ENCODE assay signal across 8 cellular contexts in the genomic region with DNA sequence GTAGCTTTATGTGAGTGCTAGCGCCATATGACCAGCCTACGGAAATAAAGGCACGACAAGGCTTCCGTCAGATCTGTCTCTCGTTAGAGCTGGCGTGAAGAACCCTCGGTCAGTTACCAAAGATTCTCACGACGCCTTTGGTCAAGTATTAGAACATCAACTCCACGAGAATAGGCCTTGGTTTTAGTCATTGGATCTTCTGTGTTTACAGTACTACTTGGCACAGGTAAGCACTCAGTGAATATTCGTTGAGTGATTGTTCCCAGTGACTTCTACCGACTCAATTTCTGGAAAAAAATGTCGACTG. TPM values are rescaled to one million over a fixed set of nuclear protein-coding genes. Genes with fewer than 3 reads are reported as not detected.
A peak's percentile ranks its signal among the peaks of the same experiment; 100 is the strongest.
DNase-seq lines count a peak whose midpoint lies in the region; ATAC-seq and TF ChIP-seq lines count a peak whose summit lies in the region.

No MANE protein-coding gene starts in this region.

- peak overlapping the region; percentile 91 for H3K9ac ChIP-seq in SK-N-MC (ENCODE audit: insufficient read length)

- H3K27me3 ChIP-seq in foreskin keratinocyte, result no peaks in the 10 kb centered on the region

- H3K36me3 Mint-ChIP-seq in activated CD8-positive, alpha-beta memory T cell treated with anti-CD3 and anti-CD28 coated beads, Interleukin-2, amount 10 ng/mL, durations not matched to agents 7 days and 5 days, result peaks cover 24% of the 10 kb centered on the region
- peaks cover 28% of the 10 kb centered on the region for H3K36me3 Mint-ChIP-seq in stimulated activated memory B cell treated with anti-CD40 and anti-IgM and Interleukin-4, amounts not matched to agents 10 μg/mL and 1 μg/mL and 100 μg/mL, for 72 hours

- CTCF ChIA-PET in activated CD8-positive, alpha-beta memory T cell treated with anti-CD3 and anti-CD28 coated beads, Interleukin-2, amount 10 ng/mL, durations not matched to agents 7 days and 5 days (lab: Charles Lee), result interaction anchor here (0.7 to 2.7 kb wide), 9 partner anchors 16 to 648 kb away, joined by 3 to 24 read pairs (median 6); a partner anchor contains a TSS

- H3K9me3 ChIP-seq in SK-N-MC (ENCODE audit: low read depth, low read length), result no peaks in the 10 kb centered on the region

- H3K4me3 Mint-ChIP-seq in activated CD8-positive, alpha-beta memory T cell treated with anti-CD3 and anti-CD28 coated beads, Interleukin-2, amount 10 ng/mL, durations not matched to agents 7 days and 5 days, result peak overlapping the region; percentile 85
- H3K4me3 Mint-ChIP-seq in stimulated activated memory B cell treated with anti-CD40 and anti-IgM and Interleukin-4, amounts not matched to agents 10 μg/mL and 1 μg/mL and 100 μg/mL, for 72 hours, result peak overlapping the region; percentile 77

- H3K27ac ChIP-seq in SK-N-MC (peak overlapping the region; percentile 81), foreskin keratinocyte (peak overlapping the region; percentile 82)

- peaks cover 33% of the 10 kb centered on the region for H3K36me3 ChIP-seq in SK-N-MC (ENCODE audit: insufficient read depth, low read length)

- peaks cover 17% of the 10 kb centered on the region for H3K4me1 ChIP-seq in foreskin keratinocyte

- H3K4me1 Mint-ChIP-seq in activated CD8-positive, alpha-beta memory T cell treated with anti-CD3 and anti-CD28 coated beads, Interleukin-2, amount 10 ng/mL, durations not matched to agents 7 days and 5 days, result peaks cover 36% of the 10 kb centered on the region
- peaks cover 15% of the 10 kb centered on the region for H3K4me1 Mint-ChIP-seq in stimulated activated memory B cell treated with anti-CD40 and anti-IgM and Interleukin-4, amounts not matched to agents 10 μg/mL and 1 μg/mL and 100 μg/mL, for 72 hours

- no peaks in the 10 kb centered on the region for H3K27me3 Mint-ChIP-seq in activated CD8-positive, alpha-beta memory T cell treated with anti-CD3 and anti-CD28 coated beads, Interleukin-2, amount 10 ng/mL, durations not matched to agents 7 days and 5 days
- no peaks in the 10 kb centered on the region for H3K27me3 Mint-ChIP-seq in stimulated activated memory B cell treated with anti-CD40 and anti-IgM and Interleukin-4, amounts not matched to agents 10 μg/mL and 1 μg/mL and 100 μg/mL, for 72 hours

- H3K27ac Mint-ChIP-seq in activated CD8-positive, alpha-beta memory T cell treated with anti-CD3 and anti-CD28 coated beads, Interleukin-2, amount 10 ng/mL, durations not matched to agents 7 days and 5 days, result peak overlapping the region; percentile 97
- H3K27ac Mint-ChIP-seq in stimulated activated memory B cell treated with anti-CD40 and anti-IgM and Interleukin-4, amounts not matched to agents 10 μg/mL and 1 μg/mL and 100 μg/mL, for 72 hours, result peak overlapping the region; percentile 83

- no peaks in the 10 kb centered on the region for H3K9me3 Mint-ChIP-seq in activated CD8-positive, alpha-beta memory T cell treated with anti-CD3 and anti-CD28 coated beads, Interleukin-2, amount 10 ng/mL, durations not matched to agents 7 days and 5 days (ENCODE audit: low read depth)
- no peaks in the 10 kb centered on the region for H3K9me3 Mint-ChIP-seq in stimulated activated memory B cell treated with anti-CD40 and anti-IgM and Interleukin-4, amounts not matched to agents 10 μg/mL and 1 μg/mL and 100 μg/mL, for 72 hours

- H3K4me3 ChIP-seq in SK-N-MC, result peak overlapping the region; percentile 93

- no peak for ATAC-seq in activated CD8-positive, alpha-beta memory T cell treated with anti-CD3 and anti-CD28 coated beads, Interleukin-2, amount 10 ng/mL, durations not matched to agents 7 days and 5 days
- ATAC-seq in foreskin keratinocyte, result peak; percentile 5
- no peak for ATAC-seq in stimulated activated memory B cell treated with anti-CD40 and anti-IgM and Interleukin-4, amounts not matched to agents 10 μg/mL and 1 μg/mL and 100 μg/mL, for 72 hours
- no peak for ATAC-seq in GM21576 (IDR thresholded peaks at IDR 0.05; ENCODE audit: unreplicated experiment)

- no peak for DNase-seq in activated CD8-positive, alpha-beta memory T cell treated with anti-CD3 and anti-CD28 coated beads, Interleukin-2, amount 10 ng/mL, durations not matched to agents 7 days and 5 days
- DNase-seq in activated CD8-positive, alpha-beta memory T cell treated with anti-CD3 and anti-CD28 coated beads, Interleukin-2, amount 50 U/mL, for 4 hours, result no peak
- no peak for DNase-seq in SK-N-MC (ENCODE audit: low read depth, low spot score)
- no peak for DNase-seq in foreskin keratinocyte
- DNase-seq in NCI-H2227 treated with DMSO at 0.1 percent for 48 hours (lab: John Stamatoyannopoulos, UW), result no peak
- no peak for DNase-seq in NCI-H146 (lab: John Stamatoyannopoulos, UW)

- TF ChIP-seq CTCF in foreskin keratinocyte (conservative IDR thresholded peaks at IDR 0.05), result no peak

RNA-seq across cellular contexts. Expression of a gene that starts 0.3 kb away (rescaled TPM):
- 10 to 100 TPM; 18.5 to 19.0 TPM for total RNA-seq in activated CD8-positive, alpha-beta memory T cell treated with anti-CD3 and anti-CD28 coated beads, Interleukin-2, amount 10 ng/mL, durations not matched to agents 7 days and 5 days
- 7.6 and 7.9 TPM in 2 replicates for total RNA-seq in foreskin keratinocyte
- 4.3 and 5.1 TPM in 2 replicates for polyA plus RNA-seq in foreskin keratinocyte

RNA-seq across cellular contexts. Expression of a gene that starts 0.6 kb away (rescaled TPM):
- total RNA-seq in activated CD8-positive, alpha-beta memory T cell treated with anti-CD3 and anti-CD28 coated beads, Interleukin-2, amount 10 ng/mL, durations not matched to agents 7 days and 5 days, result 10 to 100 TPM; 16.8 to 18.4 TPM
- total RNA-seq in foreskin keratinocyte, result 14.3 and 15.1 TPM in 2 replicates
- 4.7 and 7.0 TPM in 2 replicates for polyA plus RNA-seq in foreskin keratinocyte

RNA-seq across cellular contexts. Expression of a gene that starts 51.2 kb away (rescaled TPM):
- total RNA-seq in activated CD8-positive, alpha-beta memory T cell treated with anti-CD3 and anti-CD28 coated beads, Interleukin-2, amount 10 ng/mL, durations not matched to agents 7 days and 5 days, result not detected
- total RNA-seq in foreskin keratinocyte, result not detected in 2 replicates
- polyA plus RNA-seq in foreskin keratinocyte, result not detected in 2 replicates
